In genomic region chr17:48046296-48046695, GRCh38 we compare ENCODE assay signal across 1 cellular context.
TF ChIP-seq lines count a peak whose summit lies in the region.

No MANE protein-coding gene starts in this region.

TF ChIP-seq in HepG2, 621 proteins besides CTCF, POLR2A, EP300 and RAD21:
- TF ChIP-seq ARHGAP35 (CRISPR knock-in tag; IDR thresholded peaks at IDR 0.05; ENCODE audit: borderline replicate concordance) (no peak), ZKSCAN5 (CRISPR knock-in tag; IDR thresholded peaks at IDR 0.05) (no peak), ZMYM2 (CRISPR knock-in tag; IDR thresholded peaks at IDR 0.05) (no peak), ELF1 (CRISPR knock-in tag; IDR thresholded peaks at IDR 0.05) (no peak), ZFP37 (CRISPR knock-in tag; IDR thresholded peaks at IDR 0.05; ENCODE audit: borderline replicate concordance) (no peak), NR1H2 (CRISPR knock-in tag; IDR thresholded peaks at IDR 0.05; ENCODE audit: borderline replicate concordance, low read depth) (no peak), ZNF18 (CRISPR knock-in tag; IDR thresholded peaks at IDR 0.05; ENCODE audit: insufficient replicate concordance) (no peak), ZNF121 (CRISPR knock-in tag; IDR thresholded peaks at IDR 0.05) (peak; percentile 76; the same call in 1 of the 2 replicates), NFIC (IDR thresholded peaks at IDR 0.05; ENCODE audit: low read length) (0 out of 2 replicates have a peak, but pooled peaks have one; percentile 4), SMAD3 (CRISPR knock-in tag; IDR thresholded peaks at IDR 0.05) (no peak), TFDP1 (CRISPR knock-in tag; IDR thresholded peaks at IDR 0.05; ENCODE audit: borderline replicate concordance) (no peak), BRD4 (CRISPR knock-in tag; IDR thresholded peaks at IDR 0.05) (no peak)
TF ChIP-seq in HepG2: peak in this region for 2.
